In genomic region chr7:33799766-33800165, GRCh38 we compare ENCODE assay signal across 20 cellular contexts.
"Had no signal": no experiment of that assay in that cellular context is flagged by ENCODE, and none has a peak within 500 bp of the region (broad histone marks: within the 10 kb centered on the region; RNA-seq: fewer than 3 reads in every experiment).

No MANE protein-coding gene starts in this region.

- H3K9ac ChIP-seq: KMS-11, SK-N-SH had no signal

- H3K9me2 ChIP-seq: SK-N-SH had no signal

- H3K4me2 ChIP-seq: KMS-11, SK-N-SH had no signal

- DNase-seq: IMR-90, Kasumi-1, MM.1S, NCI-H1092 treated with DMSO at 0.1 percent for 48 hours, NCI-H1436, NCI-H187, NCI-H2029, NCI-H2081 treated with DMSO at 0.1 percent for 48 hours, NCI-H2171, NCI-H226, NCI-H446, NCI-H510A, NCI-H524 treated with DMSO at 0.1 percent for 48 hours, NCI-H69, NCI-H774, SHP77, SK-N-SH had no signal

- H3K9me3 ChIP-seq: SK-N-SH had no signal

- H3K27ac ChIP-seq: KMS-11, RWPE1 had no signal

- ATAC-seq: Panc1 had no signal
